In genomic region chr6:39521826-39522377, GRCh38 we compare ENCODE assay signal across 15 cellular contexts.
DNase-seq lines count a peak whose midpoint lies in the region; TF ChIP-seq lines count a peak whose summit lies in the region.
"Had no signal": no experiment of that assay in that cellular context is flagged by ENCODE, and none has a peak within 500 bp of the region (broad histone marks: within the 10 kb centered on the region; RNA-seq: fewer than 3 reads in every experiment).

No MANE protein-coding gene starts in this region.

- no peak for TF ChIP-seq POLR2A in tibial nerve (IDR thresholded peaks at IDR 0.05)

- H3K27me3 ChIP-seq in hepatocyte (no peaks in the 10 kb centered on the region), mesenchymal stem cell (ENCODE audit: control insufficient read depth in 1 of 2, insufficient read depth in 1 of 2, low read length in 2 of 2) (no peaks in the 10 kb centered on the region), tibial nerve (no peaks in the 10 kb centered on the region)

- H3K27ac ChIP-seq in hepatocyte = no peak overlapping the region
- no peak overlapping the region for H3K27ac ChIP-seq in mesenchymal stem cell (ENCODE audit: low read length, poor library complexity, severe bottlenecking)
- no peak overlapping the region for H3K27ac ChIP-seq in tibial nerve
- H3K27ac ChIP-seq: C4-2B had no signal

- H2BK5ac ChIP-seq in mesenchymal stem cell (ENCODE audit: low read depth, low read length, poor library complexity, severe bottlenecking) = no peak overlapping the region

- peaks cover 13% of the 10 kb centered on the region for H3K4me1 ChIP-seq in hepatocyte (ENCODE audit: insufficient read depth)
- no peaks in the 10 kb centered on the region for H3K4me1 ChIP-seq in mesenchymal stem cell (ENCODE audit: control insufficient read depth, insufficient read depth, low read depth, low read length)
- peaks cover 0 to 9% (median 0%) of the 10 kb centered on the region in 4 donors for H3K4me1 ChIP-seq in tibial nerve
- H3K4me1 ChIP-seq: Caco-2 had no signal

- H3K79me2 ChIP-seq in hepatocyte = no peaks in the 10 kb centered on the region

- H3K9ac ChIP-seq in mesenchymal stem cell (ENCODE audit: low read length) = no peak overlapping the region

- H3K36me3 ChIP-seq in hepatocyte (replicated peaks; ENCODE audit: insufficient read depth, low read depth) (no peaks in the 10 kb centered on the region), mesenchymal stem cell (ENCODE audit: control insufficient read depth in 1 of 2, insufficient read depth in 2 of 2, low read depth in 1 of 2, low read length in 2 of 2) (no peaks in the 10 kb centered on the region), tibial nerve (no peaks in the 10 kb centered on the region)

- peak overlapping the region; percentile 27 for H4K8ac ChIP-seq in mesenchymal stem cell (ENCODE audit: low read length)

- H3K14ac ChIP-seq in mesenchymal stem cell (ENCODE audit: low read length in 2 of 2) = no peak overlapping the region

- no peak for TF ChIP-seq CTCF in hepatocyte (IDR thresholded peaks at IDR 0.05; ENCODE audit: poor library complexity)
- TF ChIP-seq CTCF in tibial nerve (IDR thresholded peaks at IDR 0.05) = no peak

- no peak overlapping the region for H3K23ac ChIP-seq in mesenchymal stem cell (ENCODE audit: low read length in 2 of 2)

- H4K91ac ChIP-seq in mesenchymal stem cell (ENCODE audit: low read length) = peak overlapping the region; percentile 43

- H3K9me2 ChIP-seq in hepatocyte (replicated peaks; ENCODE audit: insufficient read depth) = no peaks in the 10 kb centered on the region

- peak overlapping the region in 1 of 2 experiments; percentile 88 for H3K18ac ChIP-seq in mesenchymal stem cell (ENCODE audit: low read depth in 1 of 2, low read length in 2 of 2)

- no peak for TF ChIP-seq EP300 in tibial nerve (IDR thresholded peaks at IDR 0.05)

- peak; percentile 3 for DNase-seq in HuH-7 (ENCODE audit: low spot score)
- peak; percentile 2 for DNase-seq in RPMI7951 (ENCODE audit: low read depth)
- no peak for DNase-seq in hepatocyte (ENCODE audit: low spot score)
- DNase-seq in mesenchymal stem cell = peak; percentile 28
- DNase-seq in SKM-1 (lab: John Stamatoyannopoulos, UW; ENCODE audit: unreplicated experiment) = no peak
- DNase-seq in tibial nerve (ENCODE audit: low spot score in 2 of 2) = no peak
- no peak for DNase-seq in AG20443 (ENCODE audit: low spot score)
- DNase-seq: ACHN; AML-193; Caco-2; CD4-positive, alpha-beta T cell; DMS79 treated with DMSO at 0.1 percent for 48 hours; GF-D8 had no signal

- peak overlapping the region; percentile 43 to 46 for H3K4ac ChIP-seq in mesenchymal stem cell (ENCODE audit: low read depth in 1 of 2, low read length in 2 of 2)

- H3K4me3 ChIP-seq in hepatocyte (no peak overlapping the region), mesenchymal stem cell (ENCODE audit: insufficient read depth in 1 of 2, low read depth in 1 of 2, low read length in 2 of 2) (no peak overlapping the region), tibial nerve (no peak overlapping the region)
- H3K4me3 ChIP-seq: GM23338 had no signal

- H3K4me2 ChIP-seq in hepatocyte (peak overlapping the region; percentile 45), mesenchymal stem cell (ENCODE audit: low read length, poor library complexity, severe bottlenecking) (no peak overlapping the region)
- H3K4me2 ChIP-seq: GM23338 had no signal

- H2AK5ac ChIP-seq in mesenchymal stem cell (ENCODE audit: low read length, severe bottlenecking) = no peak overlapping the region

- 10% methylated on average over 2 of the region's 2 CpGs for WGBS in hepatocyte (ENCODE audit: low lambda C conversion rate, missing lambda C conversion rate)
- WGBS in mesenchymal stem cell = 13% methylated on average over 2 of the region's 2 CpGs
- 41 to 49% methylated on average over 2 of the region's 2 CpGs for WGBS in tibial nerve, 2 donors

- H2BK120ac ChIP-seq in mesenchymal stem cell (ENCODE audit: low read depth, low read length) = peak overlapping the region; percentile 27

- H3K9me3 ChIP-seq in hepatocyte (ENCODE audit: low read depth) (no peaks in the 10 kb centered on the region), mesenchymal stem cell (ENCODE audit: control insufficient read depth, low read length) (no peaks in the 10 kb centered on the region), tibial nerve (no peaks in the 10 kb centered on the region)
- H3K9me3 ChIP-seq: Caco-2 had no signal

- H3K79me1 ChIP-seq in mesenchymal stem cell (replicated peaks; ENCODE audit: low read length, poor library complexity, severe bottlenecking) = no peaks in the 10 kb centered on the region

- H4K20me1 ChIP-seq in hepatocyte (ENCODE audit: insufficient read depth, poor library complexity, severe bottlenecking) = no peaks in the 10 kb centered on the region

- H2AFZ ChIP-seq in hepatocyte = no peak overlapping the region
- H2AFZ ChIP-seq in mesenchymal stem cell (ENCODE audit: low read depth, low read length) = no peak overlapping the region
- H2AFZ ChIP-seq: GM23338 had no signal

- H2BK12ac ChIP-seq in mesenchymal stem cell (ENCODE audit: low read length in 2 of 2) = peak overlapping the region; percentile 11 to 87

- no peak overlapping the region for H2BK15ac ChIP-seq in mesenchymal stem cell (ENCODE audit: low read depth, poor library complexity, severe bottlenecking)

Comparison
In these comparisons a context has a peak if more than half of its experiments do, and no peak if none do; other contexts are left out.
1. DNase-seq: peak in HuH-7 (single experiment), RPMI7951 (single experiment) and mesenchymal stem cell (single experiment); none in hepatocyte (single experiment), SKM-1 (single experiment), tibial nerve (0 of 2) and AG20443 (single experiment).